In genomic region chr6:108742041-108742440, GRCh38 we compare ENCODE assay signal across 16 cellular contexts.
DNase-seq lines count a peak whose midpoint lies in the region; ATAC-seq and TF ChIP-seq lines count a peak whose summit lies in the region.
"Had no signal": no experiment of that assay in that cellular context is flagged by ENCODE, and none has a peak within 500 bp of the region (broad histone marks: within the 10 kb centered on the region; RNA-seq: fewer than 3 reads in every experiment).

No MANE protein-coding gene starts in this region.

- no peaks in the 10 kb centered on the region for H3K4me1 ChIP-seq in endodermal cell (ENCODE audit: control insufficient read depth, insufficient read depth, low read length)

- H3K4me3 Mint-ChIP-seq in endodermal cell, result no peak overlapping the region
- no peak overlapping the region for H3K4me3 Mint-ChIP-seq in stimulated activated naive B cell treated with anti-CD40 and anti-IgM and Interleukin-4, amounts not matched to agents 10 μg/mL and 1 μg/mL and 100 μg/mL, for 72 hours
- H3K4me3 Mint-ChIP-seq: central memory CD8-positive, alpha-beta T cell had no signal

- H3K9me3 ChIP-seq in endodermal cell (ENCODE audit: control insufficient read depth, low read length), result no peaks in the 10 kb centered on the region
- H3K9me3 ChIP-seq: gastrocnemius medialis had no signal

- H3K27ac ChIP-seq in endodermal cell (ENCODE audit: low read depth, low read length), result no peak overlapping the region
- H3K27ac ChIP-seq: gastrocnemius medialis had no signal

- no peak for TF ChIP-seq CTCF in endodermal cell (conservative IDR thresholded peaks at IDR 0.05)

- no peaks in the 10 kb centered on the region for H3K36me3 Mint-ChIP-seq in endodermal cell (ENCODE audit: low read depth)
- no peaks in the 10 kb centered on the region for H3K36me3 Mint-ChIP-seq in stimulated activated naive B cell treated with anti-CD40 and anti-IgM and Interleukin-4, amounts not matched to agents 10 μg/mL and 1 μg/mL and 100 μg/mL, for 72 hours

- H3K27me3 ChIP-seq in endodermal cell (ENCODE audit: control insufficient read depth, insufficient read depth, low read length, poor library complexity, severe bottlenecking), result no peaks in the 10 kb centered on the region
- H3K27me3 ChIP-seq: gastrocnemius medialis had no signal

- H3K27ac Mint-ChIP-seq in endodermal cell, result no peak overlapping the region
- H3K27ac Mint-ChIP-seq in stimulated activated naive B cell treated with anti-CD40 and anti-IgM and Interleukin-4, amounts not matched to agents 10 μg/mL and 1 μg/mL and 100 μg/mL, for 72 hours, result no peak overlapping the region

- in situ Hi-C loops in KBM-7 (cut with MboI; ENCODE audit: low pct_unique_long_range_greater_than_20kb, low sequenced_read_pairs), result no loop called here

- peaks cover 45% of the 10 kb centered on the region for H3K27me3 Mint-ChIP-seq in endodermal cell (ENCODE audit: insufficient read depth)
- H3K27me3 Mint-ChIP-seq in stimulated activated naive B cell treated with anti-CD40 and anti-IgM and Interleukin-4, amounts not matched to agents 10 μg/mL and 1 μg/mL and 100 μg/mL, for 72 hours, result peaks cover 19 to 24% of the 10 kb centered on the region in 2 donors

- no peaks in the 10 kb centered on the region for H3K36me3 ChIP-seq in endodermal cell (ENCODE audit: control insufficient read depth, insufficient read depth, low read length)
- H3K36me3 ChIP-seq: gastrocnemius medialis had no signal

- H3K9me3 Mint-ChIP-seq in endodermal cell, result no peaks in the 10 kb centered on the region
- no peaks in the 10 kb centered on the region for H3K9me3 Mint-ChIP-seq in stimulated activated naive B cell treated with anti-CD40 and anti-IgM and Interleukin-4, amounts not matched to agents 10 μg/mL and 1 μg/mL and 100 μg/mL, for 72 hours
- H3K9me3 Mint-ChIP-seq: central memory CD8-positive, alpha-beta T cell had no signal

- H3K9ac ChIP-seq in endodermal cell (ENCODE audit: extremely low read depth, low read length, poor library complexity, severe bottlenecking), result no peak overlapping the region

- 87% methylated on average over 2 of the region's 2 CpGs; no CpG with 5 or more reads in 1 of the 2 experiments for WGBS in endodermal cell (ENCODE audit: insufficient coverage in 1 of 2, insufficient read length in 1 of 2), 2 experiments

- H3K4me3 ChIP-seq in endodermal cell (ENCODE audit: low read length), result no peak overlapping the region
- H3K4me3 ChIP-seq: gastrocnemius medialis had no signal

- DNase-seq in KBM-7 (peak; percentile 86), OCI-M1 (lab: John Stamatoyannopoulos, UW) (peak; percentile 94), endodermal cell (peak; percentile 32), hippocampal formation (lab: John Stamatoyannopoulos, UW) (no peak)
- DNase-seq in stimulated activated naive B cell treated with anti-CD40 and anti-IgM and Interleukin-4, amounts not matched to agents 10 μg/mL and 1 μg/mL and 100 μg/mL, for 72 hours, result no peak
- DNase-seq: activated T-cell treated with anti-CD3 and anti-CD28 coated beads, Interleukin-2, amount 50 U/mL, for 48 hours; C1 segment of cervical spinal cord; gastrocnemius medialis; NCI-H187 treated with DMSO at 0.1 percent for 48 hours; NCI-H69; nucleus accumbens; stimulated activated CD4-positive, alpha-beta T cell treated with anti-CD3 and anti-CD28 coated beads, Interleukin-4, amount 100 ng/mL, for 4 hours had no signal

- no peaks in the 10 kb centered on the region for H3K4me1 Mint-ChIP-seq in endodermal cell
- H3K4me1 Mint-ChIP-seq in stimulated activated naive B cell treated with anti-CD40 and anti-IgM and Interleukin-4, amounts not matched to agents 10 μg/mL and 1 μg/mL and 100 μg/mL, for 72 hours, result peaks cover 9% of the 10 kb centered on the region in 2 donors

- peak; percentile 59 to 78 for ATAC-seq in stimulated activated naive B cell treated with anti-CD40 and anti-IgM and Interleukin-4, amounts not matched to agents 10 μg/mL and 1 μg/mL and 100 μg/mL, for 72 hours (replicated peaks)
- ATAC-seq in HG02623 (IDR thresholded peaks at IDR 0.05; ENCODE audit: unreplicated experiment), result no peak
- ATAC-seq in activated CD4-positive, CD25-positive, alpha-beta regulatory T cell treated with anti-CD3 and anti-CD28 coated beads, Interleukin-2, amount 50 U/mL, for 24 hours, result no peak
- ATAC-seq: gastrocnemius medialis, sciatic nerve had no signal

Comparison
In these comparisons a context has a peak if more than half of its experiments do, and no peak if none do; other contexts are left out.
1. DNase-seq: peak in KBM-7 (single experiment), OCI-M1 (single experiment) and endodermal cell (single experiment); none in stimulated activated naive B cell treated with anti-CD40 and anti-IgM and Interleukin-4, amounts not matched to agents 10 μg/mL and 1 μg/mL and 100 μg/mL, for 72 hours (single experiment) and hippocampal formation (0 of 2).
2. ATAC-seq: peak in stimulated activated naive B cell treated with anti-CD40 and anti-IgM and Interleukin-4, amounts not matched to agents 10 μg/mL and 1 μg/mL and 100 μg/mL, for 72 hours (2 of 2); none in HG02623 (single experiment) and activated CD4-positive, CD25-positive, alpha-beta regulatory T cell treated with anti-CD3 and anti-CD28 coated beads, Interleukin-2, amount 50 U/mL, for 24 hours (0 of 2).